Comparison of ENCODE assay signal across 1 cellular context in genomic region chr19:39502640-39503417, GRCh38.
TF ChIP-seq lines count a peak whose summit lies in the region.

No MANE protein-coding gene starts in this region.

TF ChIP-seq in WTC11, 78 proteins besides CTCF, POLR2A, EP300 and RAD21 (continued from another document and continues in another):
- TF ChIP-seq ZNF532 (CRISPR knock-in tag; IDR thresholded peaks at IDR 0.05; ENCODE audit: borderline replicate concordance) (peak; percentile 67; the same call in 1 of the 2 replicates), ELF4 (CRISPR knock-in tag; IDR thresholded peaks at IDR 0.05; ENCODE audit: low read depth) (peak; percentile 99), ATF6 (CRISPR knock-in tag; IDR thresholded peaks at IDR 0.05) (no peak), ZSCAN18 (CRISPR knock-in tag; IDR thresholded peaks at IDR 0.05) (no peak), FOXP4 (CRISPR knock-in tag; IDR thresholded peaks at IDR 0.05) (peak; percentile 100), RORB (CRISPR knock-in tag; IDR thresholded peaks at IDR 0.05) (no peak), E2F5 (CRISPR knock-in tag; IDR thresholded peaks at IDR 0.05) (peak; percentile 99), ZNF396 (CRISPR knock-in tag; IDR thresholded peaks at IDR 0.05; ENCODE audit: borderline replicate concordance) (no peak), E2F1 (CRISPR knock-in tag; IDR thresholded peaks at IDR 0.05) (peak; percentile 98), ZMAT4 (CRISPR knock-in tag; IDR thresholded peaks at IDR 0.05) (no peak), IRF1 (CRISPR knock-in tag; IDR thresholded peaks at IDR 0.05) (peak; percentile 99), MAX (CRISPR knock-in tag; IDR thresholded peaks at IDR 0.05) (peak; percentile 98), JAZF1 (CRISPR knock-in tag; IDR thresholded peaks at IDR 0.05) (no peak), ZNF232 (CRISPR knock-in tag; IDR thresholded peaks at IDR 0.05) (peak; percentile 100), FOXK1 (CRISPR knock-in tag; IDR thresholded peaks at IDR 0.05) (peak; percentile 99), ETV6 (CRISPR knock-in tag; IDR thresholded peaks at IDR 0.05) (peak; percentile 100), AR (CRISPR knock-in tag; IDR thresholded peaks at IDR 0.05) (no peak), MXD4 (CRISPR knock-in tag; IDR thresholded peaks at IDR 0.05; ENCODE audit: borderline replicate concordance) (no peak), KAT7 (CRISPR knock-in tag; IDR thresholded peaks at IDR 0.05; ENCODE audit: borderline replicate concordance) (peak; percentile 99; the same call in 1 of the 2 replicates), NR3C1 (CRISPR knock-in tag; conservative IDR thresholded peaks at IDR 0.05; ENCODE audit: low read depth) (peak; percentile 96), CDX4 (CRISPR knock-in tag; IDR thresholded peaks at IDR 0.05; ENCODE audit: borderline replicate concordance) (no peak), ATF3 (CRISPR knock-in tag; conservative IDR thresholded peaks at IDR 0.05) (peak; percentile 63), TEAD4 (CRISPR knock-in tag; IDR thresholded peaks at IDR 0.05) (peak; percentile 97), ERG (CRISPR knock-in tag; IDR thresholded peaks at IDR 0.05) (no peak), STAT6 (CRISPR knock-in tag; conservative IDR thresholded peaks at IDR 0.05; ENCODE audit: low read depth) (0 out of 2 replicates have a peak, but pooled peaks have one; percentile 68), ZNF671 (CRISPR knock-in tag; IDR thresholded peaks at IDR 0.05) (no peak), MYBL2 (CRISPR knock-in tag; IDR thresholded peaks at IDR 0.05) (peak; percentile 99), ZNF263 (CRISPR knock-in tag; IDR thresholded peaks at IDR 0.05; ENCODE audit: low read depth) (peak; percentile 88), ATF1 (CRISPR knock-in tag; IDR thresholded peaks at IDR 0.05) (peak; percentile 94), RELA (CRISPR knock-in tag; IDR thresholded peaks at IDR 0.05; ENCODE audit: borderline replicate concordance) (peak; percentile 99), ZNF138 (CRISPR knock-in tag; conservative IDR thresholded peaks at IDR 0.05) (peak; percentile 98), ZNF423 (CRISPR knock-in tag; IDR thresholded peaks at IDR 0.05) (no peak)
